27 cellular contexts compared by ENCODE assay signal in genomic region chr16:71931599-71931998, GRCh38. TPM values are rescaled to one million over a fixed set of nuclear protein-coding genes. Genes with fewer than 3 reads are reported as not detected.
"Had no signal": no experiment of that assay in that cellular context is flagged by ENCODE, and none has a peak within 500 bp of the region (broad histone marks: within the 10 kb centered on the region; RNA-seq: fewer than 3 reads in every experiment).

No MANE protein-coding gene starts in this region.

- H3K4me3 ChIP-seq: adrenal gland, ascending aorta, hepatocyte, left ventricle myocardium inferior, neural progenitor cell, sigmoid colon, smooth muscle cell, upper lobe of left lung had no signal

- H3K9ac ChIP-seq: neural progenitor cell had no signal

- H3K27me3 ChIP-seq: adrenal gland, ascending aorta, hepatocyte, neural progenitor cell, sigmoid colon, upper lobe of left lung had no signal

- H3K4me3 Mint-ChIP-seq: activated CD8-positive, alpha-beta T cell treated with anti-CD3 and anti-CD28 coated beads, Interleukin-2, amount 10 ng/mL, durations not matched to agents 7 days and 5 days; activated naive CD4-positive, alpha-beta T cell treated with anti-CD3 and anti-CD28 coated beads for 36 hours; immature natural killer cell; neural progenitor cell had no signal

- H3K36me3 ChIP-seq: neural progenitor cell had no signal

- H3K27ac Mint-ChIP-seq: activated CD8-positive, alpha-beta T cell treated with anti-CD3 and anti-CD28 coated beads, Interleukin-2, amount 10 ng/mL, durations not matched to agents 7 days and 5 days; activated naive CD4-positive, alpha-beta T cell treated with anti-CD3 and anti-CD28 coated beads for 36 hours; neural progenitor cell had no signal

- DNase-seq: activated CD4-positive, alpha-beta T cell treated with anti-CD3 and anti-CD28 coated beads for 1 hour; activated CD4-positive, alpha-beta T cell treated with anti-CD3 and anti-CD28 coated beads, Interleukin-2, amount 50 U/mL, for 1 hour; activated CD8-positive, alpha-beta T cell treated with anti-CD3 and anti-CD28 coated beads, Interleukin-2, amount 10 ng/mL, durations not matched to agents 7 days and 5 days; activated effector memory CD4-positive, alpha-beta T cell treated with Interleukin-2 at 50 U/mL for 16 hours; activated naive CD4-positive, alpha-beta T cell treated with anti-CD3 and anti-CD28 coated beads for 36 hours; adrenal gland; central memory CD4-positive, alpha-beta T cell; effector memory CD4-positive, alpha-beta T cell; foreskin melanocyte; glutamatergic neuron; immature natural killer cell; kidney glomerular epithelial cell; left ventricle myocardium inferior; posterior cingulate gyrus; sigmoid colon; stimulated activated CD4-positive, alpha-beta T cell treated with anti-CD3 and anti-CD28 coated beads, Interleukin-15, amount 100 ng/mL, for 24 hours; stimulated activated CD8-positive, alpha-beta memory T cell treated with anti-CD3 and anti-CD28 coated beads, Interleukin-4, amount 100 ng/mL, for 48 hours; stimulated activated naive CD4-positive, alpha-beta T cell; upper lobe of left lung had no signal

- H3K9me3 Mint-ChIP-seq: activated naive CD4-positive, alpha-beta T cell treated with anti-CD3 and anti-CD28 coated beads for 36 hours; immature natural killer cell; neural progenitor cell had no signal

- FAIRE-seq: endothelial cell of umbilical vein had no signal

- H3K9me3 ChIP-seq: adrenal gland, ascending aorta, left ventricle myocardium inferior, sigmoid colon, upper lobe of left lung had no signal

- H3K27ac ChIP-seq: adrenal gland, ascending aorta, hepatocyte, left ventricle myocardium inferior, neural progenitor cell, VCaP had no signal

- ATAC-seq: activated CD8-positive, alpha-beta T cell treated with anti-CD3 and anti-CD28 coated beads, Interleukin-2, amount 10 ng/mL, durations not matched to agents 7 days and 5 days; esophagus mucosa; SK-N-SH treated with all-trans-retinoic acid at 6 μM for 48 hours had no signal

RNA-seq across cellular contexts. Expression of gene ZNF821, which starts 47.6 kb away (rescaled TPM):
- total RNA-seq: ascending aorta had no signal
